25 cellular contexts compared by ENCODE assay signal in the genomic region with DNA sequence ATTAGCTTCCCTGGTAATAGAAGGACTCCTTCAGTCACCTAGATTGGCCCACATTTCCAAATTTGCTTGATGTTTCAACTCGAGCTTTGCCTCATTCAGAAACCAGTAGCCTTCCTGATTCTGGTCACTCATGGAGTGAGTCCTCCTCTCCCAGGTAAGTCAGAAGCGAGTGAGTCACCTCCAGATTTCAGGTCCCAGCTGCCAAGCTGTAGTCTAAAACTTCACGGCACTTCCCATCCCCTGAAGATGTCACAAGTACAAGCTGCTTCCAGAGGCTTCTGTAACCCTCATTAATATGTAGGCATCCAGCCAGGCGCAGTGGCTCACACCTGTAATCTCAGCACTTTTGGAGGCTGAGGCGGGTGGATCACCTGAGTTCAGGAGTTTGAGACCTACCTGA. TPM values are rescaled to one million over a fixed set of nuclear protein-coding genes. Genes with fewer than 3 reads are reported as not detected.
"Had no signal": no experiment of that assay in that cellular context is flagged by ENCODE, and none has a peak within 500 bp of the region (broad histone marks: within the 10 kb centered on the region; RNA-seq: fewer than 3 reads in every experiment).

No MANE protein-coding gene starts in this region.

- H3K4me3 ChIP-seq: dorsolateral prefrontal cortex, esophagus squamous epithelium, lung, ovary, psoas muscle, sigmoid colon, testis, tibial artery had no signal

- ATAC-seq: left lobe of liver; naive thymus-derived CD4-positive, alpha-beta T cell; psoas muscle; right cardiac atrium; stimulated activated effector memory CD8-positive, alpha-beta T cell treated with anti-CD3 and anti-CD28 coated beads, Interleukin-12 subunit alpha, Interleukin-12 subunit beta, amount 100 ng/mL, for 72 hours; stimulated activated naive CD8-positive, alpha-beta T cell treated with anti-CD3 and anti-CD28 coated beads, Interleukin-15, Interleukin-2, amounts not matched to agents 100 U/mL and 50 U/mL, for 24 hours had no signal

- H3K9me3 ChIP-seq: ovary, testis, tibial artery had no signal

- H3K4me3 Mint-ChIP-seq: immature natural killer cell; naive thymus-derived CD4-positive, alpha-beta T cell; nephron progenitor cell; stimulated activated effector memory CD8-positive, alpha-beta T cell treated with anti-CD3 and anti-CD28 coated beads, Interleukin-12 subunit alpha, Interleukin-12 subunit beta, amount 100 ng/mL, for 72 hours; type B pancreatic cell had no signal

- H3K36me3 Mint-ChIP-seq: stimulated activated effector memory CD8-positive, alpha-beta T cell treated with anti-CD3 and anti-CD28 coated beads, Interleukin-12 subunit alpha, Interleukin-12 subunit beta, amount 100 ng/mL, for 72 hours had no signal

- H3K27me3 Mint-ChIP-seq: type B pancreatic cell had no signal

- H3K4me1 Mint-ChIP-seq: immature natural killer cell; naive thymus-derived CD4-positive, alpha-beta T cell; stimulated activated effector memory CD8-positive, alpha-beta T cell treated with anti-CD3 and anti-CD28 coated beads, Interleukin-12 subunit alpha, Interleukin-12 subunit beta, amount 100 ng/mL, for 72 hours had no signal

- DNase-seq: dorsolateral prefrontal cortex; effector CD4-positive, alpha-beta T cell; esophagus squamous epithelium; hypothalamus; immature natural killer cell; islet precursor cell; mesenchymal stem cell; midbrain; naive thymus-derived CD4-positive, alpha-beta T cell; nephron progenitor cell; occipital lobe; ovary; psoas muscle; right cardiac atrium; sigmoid colon; stimulated activated CD4-positive, alpha-beta T cell treated with anti-CD3 and anti-CD28 coated beads, Interleukin-2, amount 100 ng/mL, for 24 hours; stimulated activated CD4-positive, alpha-beta T cell treated with anti-CD3 and anti-CD28 coated beads, Interleukin-4, amount 100 ng/mL, for 24 hours; stimulated activated naive CD8-positive, alpha-beta T cell treated with anti-CD3 and anti-CD28 coated beads, Interleukin-15, Interleukin-2, amounts not matched to agents 100 U/mL and 50 U/mL, for 24 hours; substantia nigra; testis; tibial artery had no signal

- H3K27ac ChIP-seq: dorsolateral prefrontal cortex, esophagus squamous epithelium, ovary, psoas muscle, sigmoid colon, testis, tibial artery had no signal

- H3K4me1 ChIP-seq: esophagus squamous epithelium, psoas muscle, sigmoid colon, testis, tibial artery had no signal

- H3K27ac Mint-ChIP-seq: immature natural killer cell; naive thymus-derived CD4-positive, alpha-beta T cell; nephron progenitor cell; stimulated activated effector memory CD8-positive, alpha-beta T cell treated with anti-CD3 and anti-CD28 coated beads, Interleukin-12 subunit alpha, Interleukin-12 subunit beta, amount 100 ng/mL, for 72 hours; type B pancreatic cell had no signal

- H3K27me3 ChIP-seq: ovary, testis had no signal

- H3K36me3 ChIP-seq: esophagus squamous epithelium, ovary, sigmoid colon, tibial artery had no signal

RNA-seq across cellular contexts. Expression of gene ARHGAP8, which starts 23.5 kb away (rescaled TPM):
- polyA plus RNA-seq: naive thymus-derived CD4-positive, alpha-beta T cell; psoas muscle had no signal
